1 cellular context compared by ENCODE assay signal in the genomic region with DNA sequence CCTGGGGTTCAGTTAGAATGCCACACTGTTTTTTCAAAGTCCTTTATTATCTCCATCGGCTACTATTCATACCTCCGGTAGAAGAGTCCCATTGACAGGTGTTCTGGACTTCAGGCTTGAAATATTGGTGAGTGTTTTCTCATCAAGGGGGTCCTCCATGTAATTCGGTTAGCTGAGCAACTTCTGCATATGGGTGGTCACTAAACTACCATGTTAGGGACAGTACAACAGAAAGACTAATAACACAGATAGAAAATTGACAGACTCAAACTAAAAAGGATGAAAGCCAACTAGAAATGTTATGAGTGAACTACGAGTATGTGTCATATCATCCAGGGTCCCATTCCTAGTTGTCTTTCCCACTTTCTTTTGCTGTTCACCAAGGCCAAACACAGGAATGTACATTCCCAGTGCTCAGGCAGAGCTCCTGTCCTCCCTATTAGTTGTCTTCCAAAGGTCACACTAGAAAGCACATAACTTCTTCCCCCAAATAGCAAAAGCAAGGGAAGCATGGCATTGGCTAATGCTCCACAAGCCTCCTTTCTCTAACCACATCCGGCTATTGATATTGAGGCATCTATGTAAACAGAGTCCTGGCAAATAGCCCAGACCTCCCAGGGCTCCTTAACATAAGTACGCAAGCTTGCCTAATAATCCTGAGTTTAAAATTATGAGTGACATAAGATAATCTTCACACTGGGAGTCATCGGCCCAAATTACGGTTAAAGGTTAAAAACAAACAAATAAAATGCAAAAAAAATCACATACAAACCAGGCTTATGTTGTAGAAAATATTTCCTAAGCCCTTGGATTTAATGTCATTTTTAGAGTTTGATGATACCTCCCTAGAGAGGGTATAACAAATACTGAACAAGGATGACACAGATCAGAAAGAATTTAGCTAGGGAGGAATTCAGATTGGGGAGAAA.
A peak's percentile ranks its signal among the peaks of the same experiment; 100 is the strongest.
TF ChIP-seq lines count a peak whose summit lies in the region.

No MANE protein-coding gene starts in this region.

TF ChIP-seq in HepG2, 621 proteins besides CTCF, POLR2A, EP300 and RAD21 (continued from another document and continues in another):
- TF ChIP-seq, protein P1, sequence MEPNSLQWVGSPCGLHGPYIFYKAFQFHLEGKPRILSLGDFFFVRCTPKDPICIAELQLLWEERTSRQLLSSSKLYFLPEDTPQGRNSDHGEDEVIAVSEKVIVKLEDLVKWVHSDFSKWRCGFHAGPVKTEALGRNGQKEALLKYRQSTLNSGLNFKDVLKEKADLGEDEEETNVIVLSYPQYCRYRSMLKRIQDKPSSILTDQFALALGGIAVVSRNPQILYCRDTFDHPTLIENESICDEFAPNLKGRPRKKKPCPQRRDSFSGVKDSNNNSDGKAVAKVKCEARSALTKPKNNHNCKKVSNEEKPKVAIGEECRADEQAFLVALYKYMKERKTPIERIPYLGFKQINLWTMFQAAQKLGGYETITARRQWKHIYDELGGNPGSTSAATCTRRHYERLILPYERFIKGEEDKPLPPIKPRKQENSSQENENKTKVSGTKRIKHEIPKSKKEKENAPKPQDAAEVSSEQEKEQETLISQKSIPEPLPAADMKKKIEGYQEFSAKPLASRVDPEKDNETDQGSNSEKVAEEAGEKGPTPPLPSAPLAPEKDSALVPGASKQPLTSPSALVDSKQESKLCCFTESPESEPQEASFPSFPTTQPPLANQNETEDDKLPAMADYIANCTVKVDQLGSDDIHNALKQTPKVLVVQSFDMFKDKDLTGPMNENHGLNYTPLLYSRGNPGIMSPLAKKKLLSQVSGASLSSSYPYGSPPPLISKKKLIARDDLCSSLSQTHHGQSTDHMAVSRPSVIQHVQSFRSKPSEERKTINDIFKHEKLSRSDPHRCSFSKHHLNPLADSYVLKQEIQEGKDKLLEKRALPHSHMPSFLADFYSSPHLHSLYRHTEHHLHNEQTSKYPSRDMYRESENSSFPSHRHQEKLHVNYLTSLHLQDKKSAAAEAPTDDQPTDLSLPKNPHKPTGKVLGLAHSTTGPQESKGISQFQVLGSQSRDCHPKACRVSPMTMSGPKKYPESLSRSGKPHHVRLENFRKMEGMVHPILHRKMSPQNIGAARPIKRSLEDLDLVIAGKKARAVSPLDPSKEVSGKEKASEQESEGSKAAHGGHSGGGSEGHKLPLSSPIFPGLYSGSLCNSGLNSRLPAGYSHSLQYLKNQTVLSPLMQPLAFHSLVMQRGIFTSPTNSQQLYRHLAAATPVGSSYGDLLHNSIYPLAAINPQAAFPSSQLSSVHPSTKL (CRISPR knock-in tag; IDR thresholded peaks at IDR 0.05), result peak; percentile 100
- TF ChIP-seq CCAR2 (optimal IDR thresholded peaks at IDR 0.05; ENCODE audit: low read depth, low read length), result no peak
- TF ChIP-seq, protein P2, sequence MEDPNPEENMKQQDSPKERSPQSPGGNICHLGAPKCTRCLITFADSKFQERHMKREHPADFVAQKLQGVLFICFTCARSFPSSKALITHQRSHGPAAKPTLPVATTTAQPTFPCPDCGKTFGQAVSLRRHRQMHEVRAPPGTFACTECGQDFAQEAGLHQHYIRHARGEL (CRISPR knock-in tag; IDR thresholded peaks at IDR 0.05), result no peak
- TF ChIP-seq, protein P3, sequence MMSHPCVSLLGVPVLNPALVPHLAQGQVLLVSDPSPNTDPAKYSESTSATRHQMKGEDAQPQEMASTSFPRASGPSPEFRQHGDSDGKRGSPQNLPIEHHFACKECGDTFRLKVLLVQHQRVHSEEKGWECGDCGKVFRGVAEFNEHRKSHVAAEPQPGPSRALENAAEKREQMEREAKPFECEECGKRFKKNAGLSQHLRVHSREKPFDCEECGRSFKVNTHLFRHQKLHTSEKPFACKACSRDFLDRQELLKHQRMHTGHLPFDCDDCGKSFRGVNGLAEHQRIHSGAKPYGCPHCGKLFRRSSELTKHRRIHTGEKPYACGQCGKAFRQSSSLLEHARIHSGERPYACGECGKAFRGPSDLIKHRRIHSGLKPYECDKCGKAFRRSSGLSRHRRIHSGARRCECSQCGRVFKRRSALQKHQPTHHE (CRISPR knock-in tag; IDR thresholded peaks at IDR 0.05; ENCODE audit: borderline replicate concordance), result peak; percentile 40; the same call in 1 of the 2 replicates
- no peak for TF ChIP-seq TBP (CRISPR knock-in tag; IDR thresholded peaks at IDR 0.05)
- TF ChIP-seq, protein P4, sequence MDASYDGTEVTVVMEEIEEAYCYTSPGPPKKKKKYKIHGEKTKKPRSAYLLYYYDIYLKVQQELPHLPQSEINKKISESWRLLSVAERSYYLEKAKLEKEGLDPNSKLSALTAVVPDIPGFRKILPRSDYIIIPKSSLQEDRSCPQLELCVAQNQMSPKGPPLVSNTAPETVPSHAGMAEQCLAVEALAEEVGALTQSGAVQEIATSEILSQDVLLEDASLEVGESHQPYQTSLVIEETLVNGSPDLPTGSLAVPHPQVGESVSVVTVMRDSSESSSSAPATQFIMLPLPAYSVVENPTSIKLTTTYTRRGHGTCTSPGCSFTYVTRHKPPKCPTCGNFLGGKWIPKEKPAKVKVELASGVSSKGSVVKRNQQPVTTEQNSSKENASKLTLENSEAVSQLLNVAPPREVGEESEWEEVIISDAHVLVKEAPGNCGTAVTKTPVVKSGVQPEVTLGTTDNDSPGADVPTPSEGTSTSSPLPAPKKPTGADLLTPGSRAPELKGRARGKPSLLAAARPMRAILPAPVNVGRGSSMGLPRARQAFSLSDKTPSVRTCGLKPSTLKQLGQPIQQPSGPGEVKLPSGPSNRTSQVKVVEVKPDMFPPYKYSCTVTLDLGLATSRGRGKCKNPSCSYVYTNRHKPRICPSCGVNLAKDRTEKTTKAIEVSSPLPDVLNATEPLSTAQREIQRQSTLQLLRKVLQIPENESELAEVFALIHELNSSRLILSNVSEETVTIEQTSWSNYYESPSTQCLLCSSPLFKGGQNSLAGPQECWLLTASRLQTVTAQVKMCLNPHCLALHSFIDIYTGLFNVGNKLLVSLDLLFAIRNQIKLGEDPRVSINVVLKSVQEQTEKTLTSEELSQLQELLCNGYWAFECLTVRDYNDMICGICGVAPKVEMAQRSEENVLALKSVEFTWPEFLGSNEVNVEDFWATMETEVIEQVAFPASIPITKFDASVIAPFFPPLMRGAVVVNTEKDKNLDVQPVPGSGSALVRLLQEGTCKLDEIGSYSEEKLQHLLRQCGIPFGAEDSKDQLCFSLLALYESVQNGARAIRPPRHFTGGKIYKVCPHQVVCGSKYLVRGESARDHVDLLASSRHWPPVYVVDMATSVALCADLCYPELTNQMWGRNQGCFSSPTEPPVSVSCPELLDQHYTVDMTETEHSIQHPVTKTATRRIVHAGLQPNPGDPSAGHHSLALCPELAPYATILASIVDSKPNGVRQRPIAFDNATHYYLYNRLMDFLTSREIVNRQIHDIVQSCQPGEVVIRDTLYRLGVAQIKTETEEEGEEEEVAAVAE (CRISPR knock-in tag; IDR thresholded peaks at IDR 0.05; ENCODE audit: borderline replicate concordance), result peak; percentile 94
- peak; percentile 35; the same call in 1 of the 2 replicates for TF ChIP-seq ZSCAN21 (CRISPR knock-in tag; IDR thresholded peaks at IDR 0.05; ENCODE audit: borderline replicate concordance)
- no peak for TF ChIP-seq ZNF20 (CRISPR knock-in tag; IDR thresholded peaks at IDR 0.05)
- TF ChIP-seq ZNF569 (CRISPR knock-in tag; IDR thresholded peaks at IDR 0.05; ENCODE audit: borderline replicate concordance), result no peak
- no peak for TF ChIP-seq ZNF224 (CRISPR knock-in tag; IDR thresholded peaks at IDR 0.05)
- peak; percentile 100 for TF ChIP-seq CBFB (CRISPR knock-in tag; IDR thresholded peaks at IDR 0.05)
- no peak for TF ChIP-seq MED13 (CRISPR knock-in tag; IDR thresholded peaks at IDR 0.05)
- TF ChIP-seq REXO4 (CRISPR knock-in tag; IDR thresholded peaks at IDR 0.05; ENCODE audit: borderline replicate concordance), result no peak
- no peak for TF ChIP-seq RFX5 (IDR thresholded peaks at IDR 0.05; ENCODE audit: low read depth, low read length)
- peak; percentile 77 for TF ChIP-seq ONECUT2 (CRISPR knock-in tag; IDR thresholded peaks at IDR 0.05)
- peak; percentile 99 for TF ChIP-seq MIER3 (CRISPR knock-in tag; IDR thresholded peaks at IDR 0.05; ENCODE audit: borderline replicate concordance)
- TF ChIP-seq, protein P5, sequence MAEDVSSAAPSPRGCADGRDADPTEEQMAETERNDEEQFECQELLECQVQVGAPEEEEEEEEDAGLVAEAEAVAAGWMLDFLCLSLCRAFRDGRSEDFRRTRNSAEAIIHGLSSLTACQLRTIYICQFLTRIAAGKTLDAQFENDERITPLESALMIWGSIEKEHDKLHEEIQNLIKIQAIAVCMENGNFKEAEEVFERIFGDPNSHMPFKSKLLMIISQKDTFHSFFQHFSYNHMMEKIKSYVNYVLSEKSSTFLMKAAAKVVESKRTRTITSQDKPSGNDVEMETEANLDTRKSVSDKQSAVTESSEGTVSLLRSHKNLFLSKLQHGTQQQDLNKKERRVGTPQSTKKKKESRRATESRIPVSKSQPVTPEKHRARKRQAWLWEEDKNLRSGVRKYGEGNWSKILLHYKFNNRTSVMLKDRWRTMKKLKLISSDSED (CRISPR knock-in tag; IDR thresholded peaks at IDR 0.05), result no peak
- no peak for TF ChIP-seq PRPF4 (IDR thresholded peaks at IDR 0.05; ENCODE audit: low read depth, low read length, poor library complexity, severe bottlenecking)
- TF ChIP-seq MED8 (CRISPR knock-in tag; IDR thresholded peaks at IDR 0.05; ENCODE audit: insufficient replicate concordance), result no peak
- no peak; the same call in 1 of the 2 replicates for TF ChIP-seq ZNF501 (CRISPR knock-in tag; IDR thresholded peaks at IDR 0.05)
- TF ChIP-seq, protein P6, sequence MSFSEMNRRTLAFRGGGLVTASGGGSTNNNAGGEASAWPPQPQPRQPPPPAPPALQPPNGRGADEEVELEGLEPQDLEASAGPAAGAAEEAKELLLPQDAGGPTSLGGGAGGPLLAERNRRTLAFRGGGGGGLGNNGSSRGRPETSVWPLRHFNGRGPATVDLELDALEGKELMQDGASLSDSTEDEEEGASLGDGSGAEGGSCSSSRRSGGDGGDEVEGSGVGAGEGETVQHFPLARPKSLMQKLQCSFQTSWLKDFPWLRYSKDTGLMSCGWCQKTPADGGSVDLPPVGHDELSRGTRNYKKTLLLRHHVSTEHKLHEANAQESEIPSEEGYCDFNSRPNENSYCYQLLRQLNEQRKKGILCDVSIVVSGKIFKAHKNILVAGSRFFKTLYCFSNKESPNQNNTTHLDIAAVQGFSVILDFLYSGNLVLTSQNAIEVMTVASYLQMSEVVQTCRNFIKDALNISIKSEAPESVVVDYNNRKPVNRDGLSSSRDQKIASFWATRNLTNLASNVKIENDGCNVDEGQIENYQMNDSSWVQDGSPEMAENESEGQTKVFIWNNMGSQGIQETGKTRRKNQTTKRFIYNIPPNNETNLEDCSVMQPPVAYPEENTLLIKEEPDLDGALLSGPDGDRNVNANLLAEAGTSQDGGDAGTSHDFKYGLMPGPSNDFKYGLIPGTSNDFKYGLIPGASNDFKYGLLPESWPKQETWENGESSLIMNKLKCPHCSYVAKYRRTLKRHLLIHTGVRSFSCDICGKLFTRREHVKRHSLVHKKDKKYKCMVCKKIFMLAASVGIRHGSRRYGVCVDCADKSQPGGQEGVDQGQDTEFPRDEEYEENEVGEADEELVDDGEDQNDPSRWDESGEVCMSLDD (CRISPR knock-in tag; IDR thresholded peaks at IDR 0.05; ENCODE audit: borderline replicate concordance), result no peak
- peak; percentile 80; the same call in 1 of the 2 replicates for TF ChIP-seq FOXC1 (CRISPR knock-in tag; IDR thresholded peaks at IDR 0.05; ENCODE audit: borderline replicate concordance)
- TF ChIP-seq, protein P7, sequence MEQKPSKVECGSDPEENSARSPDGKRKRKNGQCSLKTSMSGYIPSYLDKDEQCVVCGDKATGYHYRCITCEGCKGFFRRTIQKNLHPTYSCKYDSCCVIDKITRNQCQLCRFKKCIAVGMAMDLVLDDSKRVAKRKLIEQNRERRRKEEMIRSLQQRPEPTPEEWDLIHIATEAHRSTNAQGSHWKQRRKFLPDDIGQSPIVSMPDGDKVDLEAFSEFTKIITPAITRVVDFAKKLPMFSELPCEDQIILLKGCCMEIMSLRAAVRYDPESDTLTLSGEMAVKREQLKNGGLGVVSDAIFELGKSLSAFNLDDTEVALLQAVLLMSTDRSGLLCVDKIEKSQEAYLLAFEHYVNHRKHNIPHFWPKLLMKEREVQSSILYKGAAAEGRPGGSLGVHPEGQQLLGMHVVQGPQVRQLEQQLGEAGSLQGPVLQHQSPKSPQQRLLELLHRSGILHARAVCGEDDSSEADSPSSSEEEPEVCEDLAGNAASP (CRISPR knock-in tag; IDR thresholded peaks at IDR 0.05; ENCODE audit: borderline replicate concordance), result peak; percentile 55; the same call in 1 of the 2 replicates
- TF ChIP-seq, protein P8, sequence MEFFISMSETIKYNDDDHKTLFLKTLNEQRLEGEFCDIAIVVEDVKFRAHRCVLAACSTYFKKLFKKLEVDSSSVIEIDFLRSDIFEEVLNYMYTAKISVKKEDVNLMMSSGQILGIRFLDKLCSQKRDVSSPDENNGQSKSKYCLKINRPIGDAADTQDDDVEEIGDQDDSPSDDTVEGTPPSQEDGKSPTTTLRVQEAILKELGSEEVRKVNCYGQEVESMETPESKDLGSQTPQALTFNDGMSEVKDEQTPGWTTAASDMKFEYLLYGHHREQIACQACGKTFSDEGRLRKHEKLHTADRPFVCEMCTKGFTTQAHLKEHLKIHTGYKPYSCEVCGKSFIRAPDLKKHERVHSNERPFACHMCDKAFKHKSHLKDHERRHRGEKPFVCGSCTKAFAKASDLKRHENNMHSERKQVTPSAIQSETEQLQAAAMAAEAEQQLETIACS (CRISPR knock-in tag; IDR thresholded peaks at IDR 0.05), result no peak
- TF ChIP-seq, protein P9, sequence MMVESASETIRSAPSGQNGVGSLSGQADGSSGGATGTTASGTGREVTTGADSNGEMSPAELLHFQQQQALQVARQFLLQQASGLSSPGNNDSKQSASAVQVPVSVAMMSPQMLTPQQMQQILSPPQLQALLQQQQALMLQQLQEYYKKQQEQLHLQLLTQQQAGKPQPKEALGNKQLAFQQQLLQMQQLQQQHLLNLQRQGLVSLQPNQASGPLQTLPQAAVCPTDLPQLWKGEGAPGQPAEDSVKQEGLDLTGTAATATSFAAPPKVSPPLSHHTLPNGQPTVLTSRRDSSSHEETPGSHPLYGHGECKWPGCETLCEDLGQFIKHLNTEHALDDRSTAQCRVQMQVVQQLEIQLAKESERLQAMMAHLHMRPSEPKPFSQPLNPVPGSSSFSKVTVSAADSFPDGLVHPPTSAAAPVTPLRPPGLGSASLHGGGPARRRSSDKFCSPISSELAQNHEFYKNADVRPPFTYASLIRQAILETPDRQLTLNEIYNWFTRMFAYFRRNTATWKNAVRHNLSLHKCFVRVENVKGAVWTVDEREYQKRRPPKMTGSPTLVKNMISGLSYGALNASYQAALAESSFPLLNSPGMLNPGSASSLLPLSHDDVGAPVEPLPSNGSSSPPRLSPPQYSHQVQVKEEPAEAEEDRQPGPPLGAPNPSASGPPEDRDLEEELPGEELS (CRISPR knock-in tag; IDR thresholded peaks at IDR 0.05), result peak; percentile 95
- TF ChIP-seq ZFP82 (CRISPR knock-in tag; IDR thresholded peaks at IDR 0.05; ENCODE audit: borderline replicate concordance), result no peak
- peak; percentile 98 for TF ChIP-seq FOXA1 (IDR thresholded peaks at IDR 0.05)
- TF ChIP-seq FOXA1 (CRISPR knock-in tag; IDR thresholded peaks at IDR 0.05), result peak; percentile 99
